In genomic region chr9:36258170-36258988, GRCh38 we compare ENCODE assay signal across 1 cellular context.
TF ChIP-seq lines count a peak whose summit lies in the region.

TSS of gene GNE (minus strand) at chr9:36258448. CDS start at chr9:36249355, 9,093 bp downstream.

TF ChIP-seq in IMR-90, 13 proteins besides CTCF, POLR2A, EP300 and RAD21 (continued from another document):
- peak; percentile 6; the same call in 1 of the 2 replicates for TF ChIP-seq FOS (IDR thresholded peaks at IDR 0.05; ENCODE audit: low read depth, low read length)
